Comparison of ENCODE assay signal across 9 cellular contexts in the genomic region with DNA sequence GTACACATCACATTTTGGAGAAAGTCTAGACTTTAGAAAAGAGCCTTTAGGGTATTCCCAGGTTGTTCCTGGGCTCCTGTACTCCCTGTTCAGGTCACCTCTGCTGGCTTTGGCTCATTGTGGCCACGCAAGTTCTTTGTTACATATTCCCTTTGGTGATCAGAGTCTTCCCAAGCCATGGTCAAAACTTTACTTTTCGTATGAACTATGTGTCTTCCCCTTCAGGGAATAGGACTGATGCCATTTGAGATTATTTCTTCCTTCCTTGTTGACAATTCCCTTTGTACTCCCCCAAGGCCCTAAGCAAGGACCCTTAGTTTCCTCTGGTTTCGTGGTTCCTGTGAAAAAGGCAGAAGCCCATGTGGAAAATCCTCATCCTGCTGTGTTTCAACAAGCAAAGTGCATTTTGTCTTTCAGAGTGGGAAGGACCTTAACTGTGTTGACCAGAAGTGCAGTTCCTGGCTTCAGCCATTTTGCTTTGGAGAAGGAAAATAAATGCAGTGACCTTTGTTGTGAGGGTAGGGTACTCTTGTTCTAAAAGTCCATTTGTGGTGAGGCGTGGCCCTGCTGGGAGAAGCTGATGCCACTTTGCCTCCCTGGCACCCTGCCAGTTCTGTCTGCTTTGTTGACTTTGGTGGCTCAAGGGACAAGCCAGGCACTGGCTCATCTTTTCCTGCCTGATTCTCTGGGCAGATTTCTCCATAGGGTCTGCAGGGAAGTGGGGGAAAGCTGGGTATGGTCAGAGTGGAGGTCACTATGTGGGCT. TPM values are rescaled to one million over a fixed set of nuclear protein-coding genes. Genes with fewer than 3 reads are reported as not detected.
DNase-seq lines count a peak whose midpoint lies in the region; ATAC-seq lines count a peak whose summit lies in the region.
"Had no signal": no experiment of that assay in that cellular context is flagged by ENCODE, and none has a peak within 500 bp of the region (broad histone marks: within the 10 kb centered on the region; RNA-seq: fewer than 3 reads in every experiment).

No MANE protein-coding gene starts in this region.

- peak in 10 of 14 donors; percentile 3 to 48 (median 24) for DNase-seq in C1 segment of cervical spinal cord (lab: John Stamatoyannopoulos, UW)
- peak; percentile 65 for DNase-seq in NCI-H1436 (lab: John Stamatoyannopoulos, UW)
- peak in 34 of 56 donors; percentile 1 to 79 (median 26) for DNase-seq in amygdala (lab: John Stamatoyannopoulos, UW)
- DNase-seq in myocyte (ENCODE audit: low read depth): peak; percentile 84
- DNase-seq in activated CD4-positive, alpha-beta T cell treated with anti-CD3 and anti-CD28 coated beads for 1 hour: no peak
- no peak for DNase-seq in COLO829 (ENCODE audit: low spot score)
- no peak for DNase-seq in foreskin melanocyte
- DNase-seq: activated B cell treated with CpG ODN at 0.5 μM for 24 hours had no signal

- ATAC-seq in HG02938 (IDR thresholded peaks at IDR 0.05; ENCODE audit: unreplicated experiment): no peak

RNA-seq across cellular contexts. Expression of gene ZNRF1, which starts 55.1 kb away (rescaled TPM):
- total RNA-seq in myocyte: 71.1 and 82.3 TPM in 2 replicates
- 28.5 TPM for polyA plus RNA-seq in myocyte (2012)

Comparison
In these comparisons a context has a peak if more than half of its experiments do, and no peak if none do; other contexts are left out.
1. DNase-seq: peak in C1 segment of cervical spinal cord (10 of 14), NCI-H1436 (single experiment), amygdala (34 of 56) and myocyte (single experiment); none in activated CD4-positive, alpha-beta T cell treated with anti-CD3 and anti-CD28 coated beads for 1 hour (single experiment), COLO829 (single experiment) and foreskin melanocyte (single experiment).